Comparison of ENCODE assay signal across 13 cellular contexts in the genomic region with DNA sequence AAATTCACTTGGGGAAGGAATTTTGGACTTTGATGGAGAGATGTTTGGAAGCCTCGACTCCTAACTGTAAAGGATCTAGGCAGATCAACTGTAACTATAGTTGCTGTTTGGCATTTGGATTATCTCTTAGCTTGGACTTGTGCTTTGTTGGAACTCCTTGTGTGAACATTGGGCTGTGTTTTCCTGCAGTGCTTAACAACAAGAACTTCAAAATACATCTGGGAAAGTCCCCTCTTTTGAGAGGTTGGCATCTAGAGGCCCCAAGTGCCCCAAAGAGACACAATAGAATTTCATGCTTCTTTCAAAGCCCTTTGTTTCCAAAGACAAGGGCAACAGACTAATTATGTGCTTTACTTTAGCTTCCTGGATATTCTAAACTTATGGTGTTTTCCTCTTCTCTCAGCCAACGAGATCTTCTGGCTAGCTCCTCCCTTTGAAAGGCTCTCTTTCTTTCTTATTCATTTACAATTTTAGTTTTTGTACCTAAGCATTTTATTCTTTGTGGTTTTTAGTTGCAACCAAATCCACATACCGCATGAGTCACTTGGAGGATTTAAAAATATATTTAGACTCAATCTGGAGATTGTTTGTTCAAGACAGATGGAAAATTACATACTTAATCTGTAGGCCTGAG. TPM values are rescaled to one million over a fixed set of nuclear protein-coding genes. Genes with fewer than 3 reads are reported as not detected.
DNase-seq lines count a peak whose midpoint lies in the region; ATAC-seq and TF ChIP-seq lines count a peak whose summit lies in the region.
"Had no signal": no experiment of that assay in that cellular context is flagged by ENCODE, and none has a peak within 500 bp of the region (broad histone marks: within the 10 kb centered on the region; RNA-seq: fewer than 3 reads in every experiment).

No MANE protein-coding gene starts in this region.

- peak overlapping the region; percentile 52 for H3K27ac Mint-ChIP-seq in activated CD4-positive, alpha-beta T cell treated with anti-CD3 and anti-CD28 coated beads, Interleukin-2, amount 10 ng/mL, durations not matched to agents 24 days and 14 days
- no peak overlapping the region for H3K27ac Mint-ChIP-seq in activated T-helper 17 cell treated with anti-CD3 and anti-CD28 coated beads, Interleukin-2, amount 50 U/mL, for 72 hours

- peaks cover 3% of the 10 kb centered on the region for H3K4me1 Mint-ChIP-seq in activated CD4-positive, alpha-beta T cell treated with anti-CD3 and anti-CD28 coated beads, Interleukin-2, amount 10 ng/mL, durations not matched to agents 24 days and 14 days
- H3K4me1 Mint-ChIP-seq in activated T-helper 17 cell treated with anti-CD3 and anti-CD28 coated beads, Interleukin-2, amount 50 U/mL, for 72 hours: no peaks in the 10 kb centered on the region
- peaks cover 3% of the 10 kb centered on the region for H3K4me1 Mint-ChIP-seq in activated T-cell treated with anti-CD3 and anti-CD28 coated beads, Interleukin-2, amount 50 U/mL, for 4 hours (ENCODE audit: low read depth)

- H3K4me3 Mint-ChIP-seq in activated CD4-positive, alpha-beta T cell treated with anti-CD3 and anti-CD28 coated beads, Interleukin-2, amount 10 ng/mL, durations not matched to agents 24 days and 14 days: no peak overlapping the region
- no peak overlapping the region for H3K4me3 Mint-ChIP-seq in activated T-helper 17 cell treated with anti-CD3 and anti-CD28 coated beads, Interleukin-2, amount 50 U/mL, for 72 hours
- H3K4me3 Mint-ChIP-seq in activated T-cell treated with anti-CD3 and anti-CD28 coated beads, Interleukin-2, amount 50 U/mL, for 4 hours: no peak overlapping the region

- no peaks in the 10 kb centered on the region for H3K36me3 Mint-ChIP-seq in activated CD4-positive, alpha-beta T cell treated with anti-CD3 and anti-CD28 coated beads, Interleukin-2, amount 10 ng/mL, durations not matched to agents 24 days and 14 days (ENCODE audit: low read depth)
- H3K36me3 Mint-ChIP-seq in activated T-helper 17 cell treated with anti-CD3 and anti-CD28 coated beads, Interleukin-2, amount 50 U/mL, for 72 hours (ENCODE audit: low read depth): no peaks in the 10 kb centered on the region
- no peaks in the 10 kb centered on the region for H3K36me3 Mint-ChIP-seq in activated T-cell treated with anti-CD3 and anti-CD28 coated beads, Interleukin-2, amount 50 U/mL, for 4 hours (ENCODE audit: insufficient read depth)

- no peak overlapping the region for H3K27ac ChIP-seq in fibroblast of lung (ENCODE audit: insufficient read depth, low read length)
- H3K27ac ChIP-seq: coronary artery, testis had no signal

- no peaks in the 10 kb centered on the region for H4K20me1 ChIP-seq in fibroblast of lung (ENCODE audit: control insufficient read depth, extremely low read depth, insufficient read depth, low read length)

- H2AFZ ChIP-seq in fibroblast of lung (ENCODE audit: low read length): peak overlapping the region; percentile 42

- H3K79me2 ChIP-seq in fibroblast of lung (ENCODE audit: control insufficient read depth, insufficient read depth, low read length): no peaks in the 10 kb centered on the region

- no peaks in the 10 kb centered on the region for H3K27me3 ChIP-seq in fibroblast of lung (ENCODE audit: control insufficient read depth, insufficient read depth, low read length)
- H3K27me3 ChIP-seq: testis had no signal

- TF ChIP-seq CTCF in fibroblast of lung (conservative IDR thresholded peaks at IDR 0.05 in 1 of 2, IDR thresholded peaks at IDR 0.05 in 1 of 2; ENCODE audit: low read depth in 1 of 2, low read length in 2 of 2): no peak

- H3K9me3 ChIP-seq in fibroblast of lung (ENCODE audit: control insufficient read depth, insufficient read depth, low read depth, low read length): no peaks in the 10 kb centered on the region
- H3K9me3 ChIP-seq: testis had no signal

- ATAC-seq in activated T-helper 17 cell treated with anti-CD3 and anti-CD28 coated beads, Interleukin-2, amount 50 U/mL, for 72 hours (replicated peaks): peak; percentile 44
- no peak for ATAC-seq in GM19397 (IDR thresholded peaks at IDR 0.05; ENCODE audit: unreplicated experiment)
- ATAC-seq in activated T-cell treated with anti-CD3 and anti-CD28 coated beads, Interleukin-2, amount 50 U/mL, for 4 hours: no peak

- H3K27me3 Mint-ChIP-seq in activated CD4-positive, alpha-beta T cell treated with anti-CD3 and anti-CD28 coated beads, Interleukin-2, amount 10 ng/mL, durations not matched to agents 24 days and 14 days: peaks cover 4% of the 10 kb centered on the region
- peaks cover 2% of the 10 kb centered on the region for H3K27me3 Mint-ChIP-seq in activated T-helper 17 cell treated with anti-CD3 and anti-CD28 coated beads, Interleukin-2, amount 50 U/mL, for 72 hours
- peaks cover 3% of the 10 kb centered on the region for H3K27me3 Mint-ChIP-seq in activated T-cell treated with anti-CD3 and anti-CD28 coated beads, Interleukin-2, amount 50 U/mL, for 4 hours (ENCODE audit: low read depth)

- in situ Hi-C loops in KBM-7 (cut with MboI; ENCODE audit: low pct_unique_long_range_greater_than_20kb, low sequenced_read_pairs): no loop called here

- peaks cover 4% of the 10 kb centered on the region for H3K4me1 ChIP-seq in fibroblast of lung (ENCODE audit: control insufficient read depth, extremely low read depth, insufficient read depth, low read length)
- H3K4me1 ChIP-seq: testis had no signal

- H3K4me2 ChIP-seq in fibroblast of lung (ENCODE audit: extremely low read depth, insufficient read depth, low read length): peak overlapping the region; percentile 4

- no peak overlapping the region for H3K4me3 ChIP-seq in fibroblast of lung (replicated peaks in 1 of 4; ENCODE audit: control extremely low read depth in 1 of 4, insufficient read depth in 1 of 4, low read depth in 3 of 4, low read length in 4 of 4)
- H3K4me3 ChIP-seq: coronary artery, testis had no signal

- H3K9me3 Mint-ChIP-seq in activated CD4-positive, alpha-beta T cell treated with anti-CD3 and anti-CD28 coated beads, Interleukin-2, amount 10 ng/mL, durations not matched to agents 24 days and 14 days: no peaks in the 10 kb centered on the region
- H3K9me3 Mint-ChIP-seq in activated T-helper 17 cell treated with anti-CD3 and anti-CD28 coated beads, Interleukin-2, amount 50 U/mL, for 72 hours: no peaks in the 10 kb centered on the region
- peaks cover 3% of the 10 kb centered on the region for H3K9me3 Mint-ChIP-seq in activated T-cell treated with anti-CD3 and anti-CD28 coated beads, Interleukin-2, amount 50 U/mL, for 4 hours

- H3K9ac ChIP-seq in fibroblast of lung (ENCODE audit: insufficient read depth, low read length): no peak overlapping the region

- DNase-seq in activated CD4-positive, alpha-beta T cell treated with anti-CD3 and anti-CD28 coated beads, Interleukin-2, amount 10 ng/mL, durations not matched to agents 24 days and 14 days: no peak
- DNase-seq in activated CD4-positive, alpha-beta T cell treated with anti-CD3 and anti-CD28 coated beads for 48 hours: no peak
- DNase-seq in fibroblast of lung (ENCODE audit: low read depth in 2 of 2) (peak; percentile 18 to 75), superior temporal gyrus (ENCODE audit: extremely low spot score) (peak; percentile 52), KBM-7 (no peak)
- DNase-seq in activated T-cell treated with anti-CD3 and anti-CD28 coated beads, Interleukin-2, amount 50 U/mL, for 4 hours: no peak
- DNase-seq: activated CD4-positive, CD25-positive, alpha-beta regulatory T cell; hippocampal formation; NCI-H226; testis had no signal

- intact Hi-C loops in activated CD4-positive, alpha-beta T cell treated with anti-CD3 and anti-CD28 coated beads, Interleukin-2, amount 10 ng/mL, durations not matched to agents 24 days and 14 days (cut with micrococcal nuclease): loop anchor here (1.0 kb wide), 1 partner anchor 116 kb away; no protein-coding TSS in a partner anchor

- H3K36me3 ChIP-seq in fibroblast of lung (ENCODE audit: control insufficient read depth, insufficient read depth, low read length): no peaks in the 10 kb centered on the region

RNA-seq across cellular contexts. Expression of a gene that starts 11.6 kb away (rescaled TPM):
- not detected in 2 replicates for total RNA-seq in activated CD4-positive, alpha-beta T cell treated with anti-CD3 and anti-CD28 coated beads, Interleukin-2, amount 10 ng/mL, durations not matched to agents 24 days and 14 days
- total RNA-seq in activated T-helper 17 cell treated with anti-CD3 and anti-CD28 coated beads, Interleukin-2, amount 50 U/mL, for 72 hours: not detected
- 0.26 and 10.9 TPM in 2 replicates for total RNA-seq in fibroblast of lung
- polyA plus RNA-seq in fibroblast of lung: 0.08 and 0.11 TPM in 2 replicates
- 0.08 and 0.15 TPM in 2 replicates for polyA plus RNA-seq in fibroblast of lung (2012)
- 0.82 TPM in 1 of 2 replicates, not detected in the other for polyA minus RNA-seq in fibroblast of lung (ENCODE audit: low replicate concordance)
- total RNA-seq in activated T-cell treated with anti-CD3 and anti-CD28 coated beads, Interleukin-2, amount 50 U/mL, for 4 hours: under 1 TPM in 2 of 3 donors, not detected in 1; 0.08 TPM

Comparison
In these comparisons a context has a peak if more than half of its experiments do, and no peak if none do; other contexts are left out.
1. DNase-seq: peak in fibroblast of lung (2 of 2) and superior temporal gyrus (single experiment); none in activated CD4-positive, alpha-beta T cell treated with anti-CD3 and anti-CD28 coated beads, Interleukin-2, amount 10 ng/mL, durations not matched to agents 24 days and 14 days (single experiment), activated CD4-positive, alpha-beta T cell treated with anti-CD3 and anti-CD28 coated beads for 48 hours (single experiment), activated T-cell treated with anti-CD3 and anti-CD28 coated beads, Interleukin-2, amount 50 U/mL, for 4 hours (single experiment) and KBM-7 (single experiment).